8 cellular contexts compared by ENCODE assay signal in the genomic region with DNA sequence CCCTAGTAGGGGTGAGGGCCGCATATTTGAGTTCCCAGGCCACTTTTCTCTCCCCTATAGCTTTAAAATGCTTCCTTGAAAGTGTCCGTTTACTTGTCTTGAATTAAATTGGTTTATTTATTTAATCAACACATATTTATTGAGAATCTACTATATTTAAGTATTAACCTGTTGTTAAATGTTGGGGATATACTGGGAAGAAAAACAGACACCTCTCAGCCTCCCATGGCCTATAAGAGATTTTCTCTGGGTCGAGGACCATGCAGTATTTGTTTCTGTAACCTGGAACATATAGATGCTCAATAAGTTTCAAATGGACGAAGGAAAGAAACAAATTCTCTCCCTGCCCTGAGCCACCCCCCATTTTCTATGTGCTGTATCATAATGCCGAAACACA.
DNase-seq lines count a peak whose midpoint lies in the region; ATAC-seq and TF ChIP-seq lines count a peak whose summit lies in the region.

No MANE protein-coding gene starts in this region.

- H3K36me3 ChIP-seq in mesodermal cell (ENCODE audit: control insufficient read depth, insufficient read depth, low read length) (no peaks in the 10 kb centered on the region), transverse colon (no peaks in the 10 kb centered on the region), HAP-1 (replicated peaks) (no peaks in the 10 kb centered on the region)

- peaks cover 23% of the 10 kb centered on the region for H3K4me1 Mint-ChIP-seq in activated naive CD4-positive, alpha-beta T cell treated with anti-CD3 and anti-CD28 coated beads, Interleukin-2, amount 10 ng/mL, durations not matched to agents 7 days and 5 days

- TF ChIP-seq POLR2A in transverse colon (IDR thresholded peaks at IDR 0.05): no peak

- H3K9me3 ChIP-seq in mesodermal cell (ENCODE audit: control insufficient read depth, low read length): no peaks in the 10 kb centered on the region
- H3K9me3 ChIP-seq in transverse colon: no peaks in the 10 kb centered on the region
- no peaks in the 10 kb centered on the region for H3K9me3 ChIP-seq in HAP-1

- peaks cover 14% of the 10 kb centered on the region for H3K27me3 Mint-ChIP-seq in activated naive CD4-positive, alpha-beta T cell treated with anti-CD3 and anti-CD28 coated beads, Interleukin-2, amount 10 ng/mL, durations not matched to agents 7 days and 5 days

- H3K27ac ChIP-seq in mesodermal cell (ENCODE audit: low read depth, low read length, severe bottlenecking): no peak overlapping the region
- H3K27ac ChIP-seq in transverse colon: peak overlapping the region; percentile 74 to 91 (median 84)

- H3K9me3 Mint-ChIP-seq in activated naive CD4-positive, alpha-beta T cell treated with anti-CD3 and anti-CD28 coated beads, Interleukin-2, amount 10 ng/mL, durations not matched to agents 7 days and 5 days: no peaks in the 10 kb centered on the region
- H3K9me3 Mint-ChIP-seq in activated naive CD4-positive, alpha-beta T cell treated with anti-CD3 and anti-CD28 coated beads, Interleukin-2, amount 50 U/mL, for 72 hours: no peaks in the 10 kb centered on the region

- H3K27me3 ChIP-seq in transverse colon (no peaks in the 10 kb centered on the region), HAP-1 (ENCODE audit: low read depth) (no peaks in the 10 kb centered on the region)

- peak overlapping the region; percentile 94 for H3K27ac Mint-ChIP-seq in activated naive CD4-positive, alpha-beta T cell treated with anti-CD3 and anti-CD28 coated beads, Interleukin-2, amount 10 ng/mL, durations not matched to agents 7 days and 5 days
- H3K27ac Mint-ChIP-seq in activated naive CD4-positive, alpha-beta T cell treated with anti-CD3 and anti-CD28 coated beads, Interleukin-2, amount 50 U/mL, for 72 hours: peak overlapping the region in 1 of 2 donors; percentile 92

- peak overlapping the region; percentile 85 for H3K4me3 Mint-ChIP-seq in activated naive CD4-positive, alpha-beta T cell treated with anti-CD3 and anti-CD28 coated beads, Interleukin-2, amount 10 ng/mL, durations not matched to agents 7 days and 5 days

- in situ Hi-C loops in astrocyte of the cerebellum (cut with HindIII; ENCODE audit: low sequenced_read_pairs): no loop called here
- in situ Hi-C loops in transverse colon (cut with MboI; ENCODE audit: low pct_ligation_motif_present in 1 of 4, low pct_unique_long_range_greater_than_20kb in 1 of 4, low sequenced_read_pairs in 3 of 4): no loop called here
- in situ Hi-C loops in HAP-1 (cut with MboI; ENCODE audit: low sequenced_read_pairs): no loop called here

- H3K4me3 ChIP-seq in astrocyte of the cerebellum (ENCODE audit: low read depth, low read length): peak overlapping the region; percentile 67
- H3K4me3 ChIP-seq in mesodermal cell (ENCODE audit: extremely low read depth, insufficient read depth, low read length, poor library complexity, severe bottlenecking): peak overlapping the region; percentile 57
- H3K4me3 ChIP-seq in transverse colon: peak overlapping the region in 2 of 4 donors; percentile 45 to 69
- H3K4me3 ChIP-seq in HAP-1: no peak overlapping the region

- TF ChIP-seq EP300 in transverse colon (IDR thresholded peaks at IDR 0.05; ENCODE audit: low read depth): no peak

- H3K4me1 ChIP-seq in mesodermal cell (ENCODE audit: control insufficient read depth, insufficient read depth, low read length, poor library complexity, severe bottlenecking) (no peaks in the 10 kb centered on the region), transverse colon (peaks cover 4 to 13% (median 9%) of the 10 kb centered on the region in 4 donors), HAP-1 (peaks cover 9% of the 10 kb centered on the region; the same call in 1 of the 2 replicates)

- H3K36me3 Mint-ChIP-seq in activated naive CD4-positive, alpha-beta T cell treated with anti-CD3 and anti-CD28 coated beads, Interleukin-2, amount 10 ng/mL, durations not matched to agents 7 days and 5 days: peaks cover 3% of the 10 kb centered on the region
- H3K36me3 Mint-ChIP-seq in activated naive CD4-positive, alpha-beta T cell treated with anti-CD3 and anti-CD28 coated beads, Interleukin-2, amount 50 U/mL, for 72 hours: peaks cover 10 to 11% of the 10 kb centered on the region in 2 donors

- TF ChIP-seq CTCF in astrocyte of the cerebellum (IDR thresholded peaks at IDR 0.05; ENCODE audit: low read depth, low read length, missing control alignments): no peak
- no peak for TF ChIP-seq CTCF in transverse colon (IDR thresholded peaks at IDR 0.05)

- intact Hi-C loops in transverse colon (cut with DNase I; ENCODE audit: low total_unique reads): no loop called here

- ATAC-seq in activated naive CD4-positive, alpha-beta T cell treated with anti-CD3 and anti-CD28 coated beads, Interleukin-2, amount 50 U/mL, for 72 hours: no peak

- CTCF ChIA-PET in activated naive CD4-positive, alpha-beta T cell treated with anti-CD3 and anti-CD28 coated beads, Interleukin-2, amount 10 ng/mL, durations not matched to agents 7 days and 5 days (lab: Charles Lee): interaction anchor here (0.8 to 2.3 kb wide), 4 partner anchors 9 to 154 kb away, joined by 3 to 5 read pairs (median 4); no protein-coding TSS in a partner anchor

- 97 to 98% methylated on average over 3 to 4 of the region's 5 CpGs for WGBS in mesodermal cell (ENCODE audit: insufficient coverage in 2 of 2), 2 experiments
- WGBS in transverse colon (ENCODE audit: low coverage in 1 of 2), 2 donors: 90 to 94% methylated on average over 4 to 5 of the region's 5 CpGs

- DNase-seq in activated naive CD4-positive, alpha-beta T cell treated with anti-CD3 and anti-CD28 coated beads, Interleukin-2, amount 10 ng/mL, durations not matched to agents 7 days and 5 days: no peak
- no peak for DNase-seq in activated naive CD4-positive, alpha-beta T cell treated with anti-CD3 and anti-CD28 coated beads, Interleukin-2, amount 50 U/mL, for 72 hours (ENCODE audit: low spot score in 2 of 2)
- DNase-seq in astrocyte of the cerebellum (ENCODE audit: low read depth): no peak
- no peak for DNase-seq in transverse colon
- no peak for DNase-seq in T-helper 9 cell
- DNase-seq in NCI-H1417 (lab: John Stamatoyannopoulos, UW): no peak
- no peak for DNase-seq in HAP-1 (ENCODE audit: low spot score in 2 of 2)
